ENCODE assay signal across 10 cellular contexts in the genomic region with DNA sequence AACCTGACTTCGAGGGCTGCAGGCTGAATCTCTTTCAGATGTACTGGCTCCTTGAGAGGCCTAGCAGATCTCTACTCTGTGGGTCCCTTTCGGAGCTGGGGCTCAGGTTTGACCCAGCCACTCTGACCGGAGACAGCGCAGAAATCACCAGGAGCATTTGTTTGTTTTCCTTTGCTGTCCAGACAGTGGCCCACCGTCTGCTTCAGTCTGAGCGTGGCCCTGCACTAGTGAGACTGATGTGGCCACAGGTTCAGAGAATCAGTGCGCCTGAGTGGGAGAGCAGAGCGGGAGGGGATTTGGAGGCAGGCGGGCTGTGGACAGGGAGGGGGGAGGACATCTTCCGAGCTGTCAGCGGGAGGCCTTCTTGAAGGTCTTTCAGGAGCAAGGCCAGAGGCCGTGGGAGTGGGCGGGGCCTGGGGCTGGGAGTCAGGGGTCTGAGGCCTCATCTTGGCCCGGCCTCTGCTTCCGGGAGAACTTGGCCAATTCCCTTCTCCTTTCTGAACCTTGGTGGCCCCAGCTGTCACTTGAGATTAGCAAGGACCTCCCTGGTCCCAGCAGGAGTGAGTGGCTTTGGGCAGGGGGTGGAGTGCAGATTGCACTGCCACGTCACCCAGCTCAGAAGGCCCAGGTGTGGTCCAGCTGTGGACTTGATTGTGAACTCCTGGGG. TPM values are rescaled to one million over a fixed set of nuclear protein-coding genes. Genes with fewer than 3 reads are reported as not detected.
DNase-seq lines count a peak whose midpoint lies in the region; ATAC-seq and TF ChIP-seq lines count a peak whose summit lies in the region.
"Had no signal": no experiment of that assay in that cellular context is flagged by ENCODE, and none has a peak within 500 bp of the region (broad histone marks: within the 10 kb centered on the region; RNA-seq: fewer than 3 reads in every experiment).

No MANE protein-coding gene starts in this region.

- H3K36me3 ChIP-seq in HEK293 (ENCODE audit: control insufficient read depth in 2 of 2, insufficient read depth in 1 of 2, low read length in 2 of 2) (no peaks in the 10 kb centered on the region), sigmoid colon (no peaks in the 10 kb centered on the region)

- H3K27me3 ChIP-seq in sigmoid colon = no peaks in the 10 kb centered on the region

- TF ChIP-seq EP300 in sigmoid colon (IDR thresholded peaks at IDR 0.05) = no peak

- H3K4me3 ChIP-seq in HEK293 (ENCODE audit: low read depth, low read length) (no peak overlapping the region), sigmoid colon (no peak overlapping the region)

- H3K9me3 ChIP-seq in HEK293 (ENCODE audit: control insufficient read depth, insufficient read depth, low read depth, low read length) = no peaks in the 10 kb centered on the region
- H3K9me3 ChIP-seq in sigmoid colon = no peaks in the 10 kb centered on the region

- H3K27ac Mint-ChIP-seq in activated naive CD8-positive, alpha-beta T cell treated with anti-CD3 and anti-CD28 coated beads for 36 hours = peak overlapping the region; percentile 96
- H3K27ac Mint-ChIP-seq in Calu3 (ENCODE audit: unreplicated experiment) = no peak overlapping the region

- intact Hi-C loops in sigmoid colon (cut with DNase I) = no loop called here
- intact Hi-C loops in Calu3 (cut with micrococcal nuclease; ENCODE audit: unreplicated experiment) = no loop called here

- DNase-seq in activated naive CD8-positive, alpha-beta T cell treated with anti-CD3 and anti-CD28 coated beads for 36 hours = no peak
- peak; percentile 71 for DNase-seq in iPS-NIHi11 (ENCODE audit: low spot score)
- DNase-seq in sigmoid colon = peak; percentile 81
- no peak for DNase-seq in NCI-H1417 (lab: John Stamatoyannopoulos, UW)
- DNase-seq in NCI-H1092 treated with DMSO at 0.1 percent for 48 hours (lab: John Stamatoyannopoulos, UW) = no peak
- no peak for DNase-seq in Calu3
- DNase-seq: DMS79 treated with DMSO at 0.1 percent for 48 hours, NCI-H1930 had no signal

- no peak for ATAC-seq in HG03045 (IDR thresholded peaks at IDR 0.05; ENCODE audit: unreplicated experiment)

- peaks cover 90% of the 10 kb centered on the region for H3K4me1 Mint-ChIP-seq in activated naive CD8-positive, alpha-beta T cell treated with anti-CD3 and anti-CD28 coated beads for 36 hours
- peaks cover 12% of the 10 kb centered on the region for H3K4me1 Mint-ChIP-seq in Calu3 (ENCODE audit: low read depth, unreplicated experiment)

- TF ChIP-seq POLR2A in sigmoid colon (IDR thresholded peaks at IDR 0.05) = no peak

- no TSS peak for BruUV-seq in Calu3 (replicated peaks; lab: Mats Ljungman, UMichigan)

- peaks cover 66% of the 10 kb centered on the region for H3K36me3 Mint-ChIP-seq in activated naive CD8-positive, alpha-beta T cell treated with anti-CD3 and anti-CD28 coated beads for 36 hours
- no peaks in the 10 kb centered on the region for H3K36me3 Mint-ChIP-seq in Calu3 (ENCODE audit: insufficient read depth, unreplicated experiment)

- no peak overlapping the region for H3K27ac ChIP-seq in HEK293 (ENCODE audit: extremely low read depth, low read depth, low read length)
- H3K27ac ChIP-seq in sigmoid colon = peak overlapping the region; percentile 60 to 63 (median 61)

- peak overlapping the region; percentile 74 for H3K4me3 Mint-ChIP-seq in activated naive CD8-positive, alpha-beta T cell treated with anti-CD3 and anti-CD28 coated beads for 36 hours
- no peak overlapping the region for H3K4me3 Mint-ChIP-seq in Calu3 (ENCODE audit: low read depth, unreplicated experiment)

- TF ChIP-seq CTCF in HEK293 (tag by site-specific recombination; IDR thresholded peaks at IDR 0.05) (no peak), sigmoid colon (IDR thresholded peaks at IDR 0.05) (no peak), Calu3 (IDR thresholded peaks at IDR 0.05; ENCODE audit: unreplicated experiment) (no peak)

- H3K4me1 ChIP-seq in HEK293 (ENCODE audit: control insufficient read depth, insufficient read depth, low read length) = no peaks in the 10 kb centered on the region
- peaks cover 0 to 43% (median 28%) of the 10 kb centered on the region in 4 donors for H3K4me1 ChIP-seq in sigmoid colon

- CTCF ChIA-PET in HEK293 (lab: Yijun Ruan, JAX) (interaction anchor here (0.7 to 1.7 kb wide), 2 partner anchors 33 to 50 kb away, joined by 3 to 5 read pairs; no protein-coding TSS in a partner anchor), Calu3 (lab: Charles Lee) (no interaction called here)

- 73 to 84% methylated on average over 16 of the region's 16 CpGs for WGBS in sigmoid colon, 2 donors

- peaks cover 4% of the 10 kb centered on the region for H3K9me3 Mint-ChIP-seq in activated naive CD8-positive, alpha-beta T cell treated with anti-CD3 and anti-CD28 coated beads for 36 hours
- H3K9me3 Mint-ChIP-seq in Calu3 (ENCODE audit: low read depth, unreplicated experiment) = no peaks in the 10 kb centered on the region

- POLR2A ChIA-PET in HEK293 (lab: Yijun Ruan, JAX) = interaction anchor here (0.6 kb wide), 1 partner anchor 15 kb away, joined by 3 read pairs; no protein-coding TSS in a partner anchor

- no peaks in the 10 kb centered on the region for H3K27me3 Mint-ChIP-seq in activated naive CD8-positive, alpha-beta T cell treated with anti-CD3 and anti-CD28 coated beads for 36 hours
- H3K27me3 Mint-ChIP-seq in Calu3 (ENCODE audit: unreplicated experiment) = peaks cover 13% of the 10 kb centered on the region

TF ChIP-seq in HEK293, 187 proteins besides CTCF, POLR2A, EP300 and RAD21:
- TF ChIP-seq EGR2 (tag by site-specific recombination; IDR thresholded peaks at IDR 0.05; ENCODE audit: low read depth) (0 out of 2 replicates have a peak, but pooled peaks have one; percentile 14), GLIS1 (tag by site-specific recombination; IDR thresholded peaks at IDR 0.05) (peak; percentile 60)
- TF ChIP-seq, protein P1, sequence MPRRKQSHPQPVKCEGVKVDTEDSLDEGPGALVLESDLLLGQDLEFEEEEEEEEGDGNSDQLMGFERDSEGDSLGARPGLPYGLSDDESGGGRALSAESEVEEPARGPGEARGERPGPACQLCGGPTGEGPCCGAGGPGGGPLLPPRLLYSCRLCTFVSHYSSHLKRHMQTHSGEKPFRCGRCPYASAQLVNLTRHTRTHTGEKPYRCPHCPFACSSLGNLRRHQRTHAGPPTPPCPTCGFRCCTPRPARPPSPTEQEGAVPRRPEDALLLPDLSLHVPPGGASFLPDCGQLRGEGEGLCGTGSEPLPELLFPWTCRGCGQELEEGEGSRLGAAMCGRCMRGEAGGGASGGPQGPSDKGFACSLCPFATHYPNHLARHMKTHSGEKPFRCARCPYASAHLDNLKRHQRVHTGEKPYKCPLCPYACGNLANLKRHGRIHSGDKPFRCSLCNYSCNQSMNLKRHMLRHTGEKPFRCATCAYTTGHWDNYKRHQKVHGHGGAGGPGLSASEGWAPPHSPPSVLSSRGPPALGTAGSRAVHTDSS (tag by site-specific recombination; IDR thresholded peaks at IDR 0.05) = no peak

RNA-seq across cellular contexts. Expression of a gene that starts 8.1 kb away (rescaled TPM):
- 100 to 1,000 TPM; 187 to 193 TPM for total RNA-seq in activated naive CD8-positive, alpha-beta T cell treated with anti-CD3 and anti-CD28 coated beads for 36 hours
- total RNA-seq in sigmoid colon = 10 to 100 TPM; 15.5 to 19.7 (median 18.9) TPM
- polyA plus RNA-seq in sigmoid colon = 10 to 100 TPM in 2 of 3 donors, 1 to 10 TPM in 1; 4.2 to 37.2 (median 16.2) TPM
- 1.3 and 2.9 TPM in 2 replicates for total RNA-seq in Calu3 (2022)

RNA-seq across cellular contexts. Expression of a gene that starts 54.9 kb away (rescaled TPM):
- total RNA-seq in activated naive CD8-positive, alpha-beta T cell treated with anti-CD3 and anti-CD28 coated beads for 36 hours = 10 to 100 TPM; 27.7 to 29.1 TPM
- total RNA-seq in sigmoid colon (10 to 100 TPM; 49.7 to 90.8 (median 54.7) TPM), Calu3 (2022) (30.6 and 33.1 TPM in 2 replicates)
- polyA plus RNA-seq in sigmoid colon = 10 to 100 TPM in 2 of 3 donors, 1 to 10 TPM in 1; 7.6 to 27.4 (median 12.0) TPM

Comparison
In these comparisons a context has a peak if more than half of its experiments do, and no peak if none do; other contexts are left out.
1. DNase-seq: peak in iPS-NIHi11 (single experiment) and sigmoid colon (single experiment); none in activated naive CD8-positive, alpha-beta T cell treated with anti-CD3 and anti-CD28 coated beads for 36 hours (single experiment), NCI-H1417 (0 of 3), NCI-H1092 treated with DMSO at 0.1 percent for 48 hours (single experiment) and Calu3 (single experiment).
2. RNA of a gene that starts 8.1 kb away (total RNA-seq): 187 to 193 TPM in activated naive CD8-positive, alpha-beta T cell treated with anti-CD3 and anti-CD28 coated beads for 36 hours; 15.5 to 19.7 TPM in sigmoid colon and 1.3 to 2.9 TPM in Calu3; every median in the first group is over 4 times any median in the second.